Comparison of ENCODE assay signal across 20 cellular contexts in the genomic region with DNA sequence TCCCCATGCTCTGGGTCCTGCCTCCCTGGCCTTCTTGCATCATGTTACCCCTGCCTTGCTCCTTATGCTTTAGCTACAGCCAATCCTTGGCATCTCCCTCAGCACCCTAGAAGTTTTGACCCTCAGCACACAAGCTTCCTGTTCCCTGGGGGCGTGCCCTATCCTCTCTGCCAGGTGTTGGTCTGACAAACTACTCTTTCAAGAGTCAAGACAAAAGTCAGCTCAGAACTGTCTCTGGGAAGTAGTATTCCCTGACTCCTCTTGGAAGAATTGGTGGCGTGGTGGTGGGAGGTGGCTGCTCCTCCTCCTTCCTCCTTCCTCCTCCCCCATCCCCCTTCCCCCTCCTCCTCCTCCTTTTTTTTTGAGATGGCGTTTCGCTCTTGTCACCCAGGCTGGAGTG. TPM values are rescaled to one million over a fixed set of nuclear protein-coding genes. Genes with fewer than 3 reads are reported as not detected.
A peak's percentile ranks its signal among the peaks of the same experiment; 100 is the strongest.
DNase-seq lines count a peak whose midpoint lies in the region; ATAC-seq and TF ChIP-seq lines count a peak whose summit lies in the region.
"Had no signal": no experiment of that assay in that cellular context is flagged by ENCODE, and none has a peak within 500 bp of the region (broad histone marks: within the 10 kb centered on the region; RNA-seq: fewer than 3 reads in every experiment).

No MANE protein-coding gene starts in this region.

- no peak overlapping the region for H3K23ac ChIP-seq in H9 (ENCODE audit: insufficient read length, low read depth, low read length)

- H3T11ph ChIP-seq in H9 (ENCODE audit: low read length), result no peak overlapping the region

- H3K4me2 ChIP-seq in H9 (ENCODE audit: insufficient read depth, insufficient read length, low read length), result no peak overlapping the region
- H3K4me2 ChIP-seq: A549 had no signal

- H3K14ac ChIP-seq in H9 (ENCODE audit: insufficient read depth, low read length), result no peak overlapping the region

- H4K20me1 ChIP-seq in H9 (ENCODE audit: control insufficient read depth, insufficient read depth, insufficient read length), result no peaks in the 10 kb centered on the region

- no peaks in the 10 kb centered on the region for H3K79me1 ChIP-seq in H9 (ENCODE audit: insufficient read depth, low read depth, low read length, poor library complexity, severe bottlenecking)

- CTCF ChIA-PET in activated naive CD4-positive, alpha-beta T cell treated with anti-CD3 and anti-CD28 coated beads for 36 hours (lab: Charles Lee), result interaction anchor here (0.6 to 1.9 kb wide), 6 partner anchors 9 to 109 kb away, joined by 3 to 7 read pairs (median 4); a partner anchor contains a TSS

- no peak overlapping the region for H2BK12ac ChIP-seq in H9 (ENCODE audit: insufficient read length, low read depth, low read length)

- no peaks in the 10 kb centered on the region; the same call in 1 of the 2 replicates for H3K4me1 ChIP-seq in H9 (ENCODE audit: insufficient read depth, low read length)
- H3K4me1 ChIP-seq in endodermal cell (ENCODE audit: control insufficient read depth, insufficient read depth, low read length), result no peaks in the 10 kb centered on the region
- H3K4me1 ChIP-seq: Caco-2 had no signal

- H3K4me1 Mint-ChIP-seq in activated naive CD4-positive, alpha-beta T cell treated with anti-CD3 and anti-CD28 coated beads for 36 hours (ENCODE audit: low read depth), result peaks cover 38% of the 10 kb centered on the region
- H3K4me1 Mint-ChIP-seq in H9 (peaks cover 2 to 19% of the 10 kb centered on the region in 2 experiments; a peak in 3 of 4 replicates), endodermal cell (peaks cover 14% of the 10 kb centered on the region), nephron progenitor cell (peaks cover 26% of the 10 kb centered on the region)

- H4K91ac ChIP-seq in H9 (ENCODE audit: insufficient read length, low read depth, low read length), result no peak overlapping the region

- no peak overlapping the region for H4K8ac ChIP-seq in H9 (replicated peaks; ENCODE audit: insufficient read length, low read depth, low read length)

- no peaks in the 10 kb centered on the region for H3K36me3 Mint-ChIP-seq in activated naive CD4-positive, alpha-beta T cell treated with anti-CD3 and anti-CD28 coated beads for 36 hours (ENCODE audit: low read depth)
- H3K36me3 Mint-ChIP-seq in H9 (ENCODE audit: insufficient read depth in 1 of 3, low read depth in 3 of 3) (no peaks in the 10 kb centered on the region; a peak in 1 of 7 replicates), endodermal cell (ENCODE audit: low read depth) (no peaks in the 10 kb centered on the region), nephron progenitor cell (ENCODE audit: low read depth) (peaks cover 16% of the 10 kb centered on the region)

- WGBS in H9 (ENCODE audit: extremely low coverage, insufficient read length, low lambda C conversion rate), result no CpG with 5 or more reads among the region's 4 CpGs
- WGBS in endodermal cell (ENCODE audit: insufficient coverage in 1 of 2, insufficient read length in 1 of 2), 2 experiments, result 57% methylated on average over 3 of the region's 4 CpGs; no CpG with 5 or more reads in 1 of the 2 experiments

- ATAC-seq in GM18517 (IDR thresholded peaks at IDR 0.05; ENCODE audit: unreplicated experiment), result no peak
- ATAC-seq: A549, K562 had no signal

- H3K56ac ChIP-seq in H9 (ENCODE audit: insufficient read length, low read depth, low read length), result no peak overlapping the region

- H3K27me3 Mint-ChIP-seq in activated naive CD4-positive, alpha-beta T cell treated with anti-CD3 and anti-CD28 coated beads for 36 hours (ENCODE audit: low read depth), result no peaks in the 10 kb centered on the region
- peaks cover 6% of the 10 kb centered on the region for H3K27me3 Mint-ChIP-seq in H9 (ENCODE audit: low read depth)
- H3K27me3 Mint-ChIP-seq in endodermal cell (ENCODE audit: insufficient read depth), result peaks cover 10% of the 10 kb centered on the region
- H3K27me3 Mint-ChIP-seq in nephron progenitor cell (ENCODE audit: low read depth, poor library complexity), result peaks cover 14% of the 10 kb centered on the region
- H3K27me3 Mint-ChIP-seq: B cell had no signal

- no peak overlapping the region for H3K27ac ChIP-seq in H9 (ENCODE audit: insufficient read length, low read depth, low read length)
- H3K27ac ChIP-seq in endodermal cell (ENCODE audit: low read depth, low read length), result no peak overlapping the region
- H3K27ac ChIP-seq: A549, Peyer's patch, SJCRH30 had no signal

- H3K9me3 ChIP-seq in H9 (ENCODE audit: control insufficient read depth, low read depth, low read length) (no peaks in the 10 kb centered on the region), endodermal cell (ENCODE audit: control insufficient read depth, low read length) (no peaks in the 10 kb centered on the region)
- H3K9me3 ChIP-seq: A549, Caco-2, MG63, Peyer's patch, SJCRH30 had no signal

- no peak overlapping the region for H2BK20ac ChIP-seq in H9 (ENCODE audit: low read depth, low read length, poor library complexity, severe bottlenecking)

- no peaks in the 10 kb centered on the region for H3K36me3 ChIP-seq in endodermal cell (ENCODE audit: control insufficient read depth, insufficient read depth, low read length)
- H3K36me3 ChIP-seq: MG63, Peyer's patch, SJCRH30 had no signal

- H3K9ac ChIP-seq in H9 (ENCODE audit: extremely low read depth, insufficient read length, low read length) (no peak overlapping the region), endodermal cell (ENCODE audit: extremely low read depth, low read length, poor library complexity, severe bottlenecking) (no peak overlapping the region)

- H3K27ac Mint-ChIP-seq in activated naive CD4-positive, alpha-beta T cell treated with anti-CD3 and anti-CD28 coated beads for 36 hours, result no peak overlapping the region
- H3K27ac Mint-ChIP-seq in H9, result peak overlapping the region in 2 of 3 experiments; percentile 81 to 87; a peak in 3 of 7 replicates
- no peak overlapping the region for H3K27ac Mint-ChIP-seq in endodermal cell
- H3K27ac Mint-ChIP-seq in nephron progenitor cell, result no peak overlapping the region
- H3K27ac Mint-ChIP-seq: B cell had no signal

- H2BK15ac ChIP-seq in H9 (ENCODE audit: low read depth, low read length), result no peak overlapping the region

- intact Hi-C loops in activated naive CD4-positive, alpha-beta T cell treated with anti-CD3 and anti-CD28 coated beads for 36 hours (cut with micrococcal nuclease), result no loop called here

- no peak overlapping the region for H2BK5ac ChIP-seq in H9 (ENCODE audit: insufficient read length, low read length)

- H3K4ac ChIP-seq in H9 (ENCODE audit: low read depth, low read length), result no peak overlapping the region

- no peak overlapping the region for H3K4me3 ChIP-seq in endodermal cell (ENCODE audit: low read length)
- H3K4me3 ChIP-seq: A549, K562, MG63, Peyer's patch, SJCRH30 had no signal

- H2AFZ ChIP-seq in H9 (ENCODE audit: low read length), result no peak overlapping the region

- H3K27me3 ChIP-seq in H9 (ENCODE audit: insufficient read depth, low read length) (no peaks in the 10 kb centered on the region), endodermal cell (ENCODE audit: control insufficient read depth, insufficient read depth, low read length, poor library complexity, severe bottlenecking) (no peaks in the 10 kb centered on the region)
- H3K27me3 ChIP-seq: MG63, Peyer's patch, SJCRH30 had no signal

- H2BK120ac ChIP-seq in H9 (ENCODE audit: low read depth, low read length, poor library complexity, severe bottlenecking), result no peak overlapping the region

- no peaks in the 10 kb centered on the region for H3K79me2 ChIP-seq in H9 (ENCODE audit: insufficient read depth, low read length)

- H3K23me2 ChIP-seq in H9 (ENCODE audit: insufficient read length, low read depth, low read length, poor library complexity, severe bottlenecking), result no peaks in the 10 kb centered on the region

- H4K5ac ChIP-seq in H9 (ENCODE audit: insufficient read length, low read depth, low read length), result no peak overlapping the region

- TF ChIP-seq CTCF in H9 (conservative IDR thresholded peaks at IDR 0.05) (no peak), endodermal cell (conservative IDR thresholded peaks at IDR 0.05) (no peak), nephron progenitor cell (IDR thresholded peaks at IDR 0.05) (no peak)

- H3K18ac ChIP-seq in H9 (ENCODE audit: insufficient read length, low read depth, low read length), result no peak overlapping the region

- peak; percentile 8 for DNase-seq in activated naive CD4-positive, alpha-beta T cell treated with anti-CD3 and anti-CD28 coated beads for 36 hours
- no peak for DNase-seq in activated naive CD4-positive, alpha-beta T cell treated with Interleukin-2 at 50 U/mL for 16 hours
- peak; percentile 75 for DNase-seq in H9
- peak; percentile 76 for DNase-seq in endodermal cell
- no peak for DNase-seq in nephron progenitor cell
- no peak for DNase-seq in HuH-7.5 (ENCODE audit: low spot score)
- DNase-seq in SK-N-DZ (ENCODE audit: low spot score), result no peak
- DNase-seq: Caco-2, DMS 273 treated with DMSO at 0.1 percent for 48 hours, MG63, NCI-H1092, NCI-H1436 treated with DMSO at 0.1 percent for 48 hours, NCI-H1930, NCI-H748 treated with DMSO at 0.1 percent for 48 hours, Peyer's patch, SJCRH30 had no signal

- no peak overlapping the region for H3K4me3 Mint-ChIP-seq in activated naive CD4-positive, alpha-beta T cell treated with anti-CD3 and anti-CD28 coated beads for 36 hours
- H3K4me3 Mint-ChIP-seq in H9 (no peak overlapping the region), endodermal cell (no peak overlapping the region), nephron progenitor cell (peak overlapping the region; percentile 49)
- H3K4me3 Mint-ChIP-seq: B cell had no signal

- H3K9me3 Mint-ChIP-seq in activated naive CD4-positive, alpha-beta T cell treated with anti-CD3 and anti-CD28 coated beads for 36 hours, result no peaks in the 10 kb centered on the region
- peaks cover 0 to 63% of the 10 kb centered on the region in 2 experiments; a peak in 3 of 5 replicates for H3K9me3 Mint-ChIP-seq in H9
- H3K9me3 Mint-ChIP-seq in endodermal cell, result peaks cover 21% of the 10 kb centered on the region
- H3K9me3 Mint-ChIP-seq in nephron progenitor cell, result peaks cover 45% of the 10 kb centered on the region

- H2AK5ac ChIP-seq in H9 (ENCODE audit: insufficient read length, low read length), result no peak overlapping the region

RNA-seq across cellular contexts. Expression of a gene that starts 41.0 kb away (rescaled TPM):
- total RNA-seq in activated naive CD4-positive, alpha-beta T cell treated with anti-CD3 and anti-CD28 coated beads for 36 hours, result 100 to 1,000 TPM; 195 to 196 TPM
- total RNA-seq in H9 (2021), result 90.5 and 91.3 TPM in 2 replicates
- total RNA-seq in endodermal cell, result 10 to 100 TPM; 51.6 to 62.7 TPM
- 54.2 TPM for polyA plus RNA-seq in endodermal cell (2013, experiment 1 of 2)
- polyA plus RNA-seq in endodermal cell (2013, experiment 2 of 2), result 51.2 TPM
- polyA plus RNA-seq in SK-N-DZ (2014; cell fraction: cytosol; rRNA removed), result 119 and 144 TPM in 2 replicates
- polyA plus RNA-seq in SK-N-DZ (2014; cell fraction: nucleus; rRNA removed), result 47.8 and 56.1 TPM in 2 replicates

Comparison
In these comparisons a context has a peak if more than half of its experiments do, and no peak if none do; other contexts are left out.
1. DNase-seq: peak in activated naive CD4-positive, alpha-beta T cell treated with anti-CD3 and anti-CD28 coated beads for 36 hours (single experiment), H9 (single experiment) and endodermal cell (single experiment); none in activated naive CD4-positive, alpha-beta T cell treated with Interleukin-2 at 50 U/mL for 16 hours (single experiment), nephron progenitor cell (single experiment), HuH-7.5 (single experiment) and SK-N-DZ (single experiment).
2. H3K27ac Mint-ChIP-seq: peak in H9 (2 of 3); none in activated naive CD4-positive, alpha-beta T cell treated with anti-CD3 and anti-CD28 coated beads for 36 hours (single experiment), endodermal cell (single experiment) and nephron progenitor cell (single experiment).